Comparison of ENCODE assay signal across 8 cellular contexts in genomic region chr12:101839324-101840283, GRCh38. TPM values are rescaled to one million over a fixed set of nuclear protein-coding genes. Genes with fewer than 3 reads are reported as not detected.
DNase-seq lines count a peak whose midpoint lies in the region; ATAC-seq and TF ChIP-seq lines count a peak whose summit lies in the region.

No MANE protein-coding gene starts in this region.

- intact Hi-C loops in posterior cingulate gyrus (cut with DNase I) (loop anchor here (2.0 to 5.0 kb wide), 2 partner anchors 67 to 422 kb away; no protein-coding TSS in a partner anchor), vagina (cut with DNase I) (loop anchor here (5.0 kb wide), 1 partner anchor 67 kb away; no protein-coding TSS in a partner anchor)

- H3K4me3 ChIP-seq in vagina: no peak overlapping the region

- no peak overlapping the region for H3K27ac ChIP-seq in vagina

- H3K9me3 ChIP-seq in vagina: no peaks in the 10 kb centered on the region

- TF ChIP-seq CTCF in vagina (IDR thresholded peaks at IDR 0.05): peak; percentile 57 to 79 (median 70)

- peak; percentile 53 for ATAC-seq in HG03520 (IDR thresholded peaks at IDR 0.05; ENCODE audit: unreplicated experiment)

- H3K4me1 ChIP-seq in vagina: no peaks in the 10 kb centered on the region

- H3K27me3 ChIP-seq in vagina: no peaks in the 10 kb centered on the region

- no peak for TF ChIP-seq POLR2A in vagina (IDR thresholded peaks at IDR 0.05)

- H3K36me3 ChIP-seq in vagina: no peaks in the 10 kb centered on the region

- peak; percentile 28 for DNase-seq in DMS79 treated with DMSO at 0.1 percent for 48 hours (lab: John Stamatoyannopoulos, UW)
- DNase-seq in DMS79 (lab: John Stamatoyannopoulos, UW): no peak
- peak; percentile 61 for DNase-seq in RPMI8226
- DNase-seq in activated T-helper 9 cell treated with anti-CD3 and anti-CD28 coated beads, Interleukin-2, amount 50 U/mL, for 16 hours (ENCODE audit: low read depth): peak; percentile 42
- peak; percentile 56 for DNase-seq in foreskin melanocyte
- DNase-seq in posterior cingulate gyrus: peak in 6 of 10 donors; percentile 34 to 82 (median 66)
- DNase-seq in vagina (ENCODE audit: extremely low spot score in 2 of 2): no peak

RNA-seq across cellular contexts. Expression of gene GNPTAB, which starts 8.8 kb away (rescaled TPM):
- total RNA-seq in vagina: 28.7 TPM

RNA-seq across cellular contexts. Expression of gene DRAM1, which starts 37.8 kb away (rescaled TPM):
- total RNA-seq in vagina: 18.9 TPM

Comparison
In these comparisons a context has a peak if more than half of its experiments do, and no peak if none do; other contexts are left out.
1. DNase-seq: peak in DMS79 treated with DMSO at 0.1 percent for 48 hours (single experiment), RPMI8226 (single experiment), activated T-helper 9 cell treated with anti-CD3 and anti-CD28 coated beads, Interleukin-2, amount 50 U/mL, for 16 hours (single experiment), foreskin melanocyte (single experiment) and posterior cingulate gyrus (6 of 10); none in DMS79 (single experiment) and vagina (0 of 2).